Comparison of ENCODE assay signal across 29 cellular contexts in genomic region chr2:24280645-24281044, GRCh38.
"Had no signal": no experiment of that assay in that cellular context is flagged by ENCODE, and none has a peak within 500 bp of the region (broad histone marks: within the 10 kb centered on the region; RNA-seq: fewer than 3 reads in every experiment).

No MANE protein-coding gene starts in this region.

- H3K27ac ChIP-seq: colonic mucosa, coronary artery, dorsolateral prefrontal cortex, epithelial cell of prostate, esophagus muscularis mucosa, esophagus squamous epithelium, foreskin keratinocyte, gastrocnemius medialis, gastroesophageal sphincter, heart left ventricle, heart right ventricle had no signal

- FAIRE-seq: colon, endometrium, endothelial cell of umbilical vein, frontal cortex had no signal

- ATAC-seq: effector memory CD8-positive, alpha-beta T cell; esophagus mucosa; foreskin keratinocyte; gastrocnemius medialis; gastroesophageal sphincter; heart left ventricle; heart right ventricle had no signal

- DNase-seq: colonic mucosa; cortex of kidney; dermis blood vessel endothelial cell; dorsolateral prefrontal cortex; effector CD4-positive, alpha-beta T cell; effector CD8-positive, alpha-beta T cell; effector memory CD4-positive, alpha-beta T cell; effector memory CD8-positive, alpha-beta T cell; endodermal cell; erythroblast; esophagus squamous epithelium; foreskin fibroblast; foreskin keratinocyte; foreskin melanocyte; gastrocnemius medialis; glutamatergic neuron; head of caudate nucleus; heart left ventricle; heart right ventricle had no signal

- H3K27me3 Mint-ChIP-seq: dendritic cell treated with granulocyte-macrophage colony-stimulating factor and Interleukin-4, amounts not matched to agents 40 ng/mL and 50 ng/mL, for 4 days; effector memory CD8-positive, alpha-beta T cell had no signal

- H3K4me1 ChIP-seq: colonic mucosa, gastrocnemius medialis had no signal

- H3K9me3 Mint-ChIP-seq: dendritic cell treated with granulocyte-macrophage colony-stimulating factor and Interleukin-4, amounts not matched to agents 40 ng/mL and 50 ng/mL, for 4 days; effector memory CD8-positive, alpha-beta T cell; endodermal cell had no signal

- H3K27me3 ChIP-seq: colonic mucosa, dorsolateral prefrontal cortex, esophagus muscularis mucosa, esophagus squamous epithelium, foreskin keratinocyte, gastrocnemius medialis, gastroesophageal sphincter, heart left ventricle, heart right ventricle had no signal

- H3K4me3 ChIP-seq: colonic mucosa, coronary artery, dorsolateral prefrontal cortex, esophagus muscularis mucosa, esophagus squamous epithelium, gastrocnemius medialis, gastroesophageal sphincter, heart left ventricle, heart right ventricle had no signal

- H3K27ac Mint-ChIP-seq: dendritic cell treated with granulocyte-macrophage colony-stimulating factor and Interleukin-4, amounts not matched to agents 40 ng/mL and 50 ng/mL, for 4 days; effector memory CD8-positive, alpha-beta T cell; endodermal cell had no signal

- H3K9me3 ChIP-seq: colonic mucosa, esophagus muscularis mucosa, esophagus squamous epithelium, gastrocnemius medialis, gastroesophageal sphincter, heart left ventricle, heart right ventricle had no signal

- H3K4me3 Mint-ChIP-seq: dendritic cell treated with granulocyte-macrophage colony-stimulating factor and Interleukin-4, amounts not matched to agents 40 ng/mL and 50 ng/mL, for 4 days; effector memory CD8-positive, alpha-beta T cell; endodermal cell had no signal

- H3K36me3 ChIP-seq: colonic mucosa had no signal
